ENCODE assay signal across 8 cellular contexts in genomic region chr14:51095854-51096823, GRCh38. TPM values are rescaled to one million over a fixed set of nuclear protein-coding genes. Genes with fewer than 3 reads are reported as not detected.
DNase-seq lines count a peak whose midpoint lies in the region; ATAC-seq and TF ChIP-seq lines count a peak whose summit lies in the region.

No MANE protein-coding gene starts in this region.

- no peaks in the 10 kb centered on the region for H3K9me3 ChIP-seq in uterus

- H3K4me3 ChIP-seq in Jurkat, Clone E6-1 (ENCODE audit: low read length), result peak overlapping the region; percentile 71
- H3K4me3 ChIP-seq in uterus, result peak overlapping the region; percentile 59 to 73

- peaks cover 19% of the 10 kb centered on the region for H3K4me1 Mint-ChIP-seq in WTC11
- H3K4me1 Mint-ChIP-seq in naive thymus-derived CD8-positive, alpha-beta T cell, result peaks cover 5 to 30% (median 13%) of the 10 kb centered on the region in 4 donors

- DNase-seq in COLO668 (lab: John Stamatoyannopoulos, UW; ENCODE audit: unreplicated experiment), result peak; percentile 69
- DNase-seq in Jurkat, Clone E6-1 (ENCODE audit: low read depth, low spot score), result no peak
- no peak for DNase-seq in WTC11 (ENCODE audit: low spot score)
- DNase-seq in fibroblast of gingiva (ENCODE audit: low read depth), result peak; percentile 53
- DNase-seq in naive thymus-derived CD8-positive, alpha-beta T cell, result peak in 4 of 10 donors; percentile 3 to 48 (median 6)
- peak; percentile 61 to 75 for DNase-seq in uterus
- DNase-seq in iPS-NIHi7 (ENCODE audit: extremely low spot score), result no peak
- no peak for DNase-seq in 8988T

- H3K36me3 ChIP-seq in uterus, result no peaks in the 10 kb centered on the region

- ATAC-seq in WTC11, result no peak
- ATAC-seq in naive thymus-derived CD8-positive, alpha-beta T cell, result no peak

- peaks cover 64% of the 10 kb centered on the region for H3K27me3 Mint-ChIP-seq in WTC11 (ENCODE audit: low read depth)
- H3K27me3 Mint-ChIP-seq in naive thymus-derived CD8-positive, alpha-beta T cell, result peaks cover 3 to 31% (median 9%) of the 10 kb centered on the region in 5 donors

- H3K4me3 Mint-ChIP-seq in WTC11, result peak overlapping the region; percentile 84
- H3K4me3 Mint-ChIP-seq in naive thymus-derived CD8-positive, alpha-beta T cell, result peak overlapping the region; percentile 87 to 97 (median 92)

- no peaks in the 10 kb centered on the region for H3K36me3 Mint-ChIP-seq in WTC11
- no peaks in the 10 kb centered on the region for H3K36me3 Mint-ChIP-seq in naive thymus-derived CD8-positive, alpha-beta T cell

- CTCF ChIA-PET in WTC11 (lab: Charles Lee), result interaction anchor here (1.5 to 3.4 kb wide), 7 partner anchors 8 to 144 kb away, joined by 5 to 19 read pairs (median 6); partner anchors contain the start of gene TMX1

- POLR2A ChIA-PET in WTC11 (lab: Charles Lee), result interaction anchor here (1.1 kb wide), 1 partner anchor 116 kb away, joined by 3 read pairs; no protein-coding TSS in a partner anchor
- POLR2A ChIA-PET in naive thymus-derived CD8-positive, alpha-beta T cell (lab: Charles Lee), result interaction anchor here (0.7 to 2.9 kb wide), 8 partner anchors 9 to 1510 kb away, joined by 3 to 21 read pairs (median 4); partner anchors contain the start of genes DMAC2L, L2HGDH, RPS29 and RTRAF

- no peaks in the 10 kb centered on the region for H3K9me3 Mint-ChIP-seq in WTC11
- H3K9me3 Mint-ChIP-seq in naive thymus-derived CD8-positive, alpha-beta T cell, result no peaks in the 10 kb centered on the region

- peak overlapping the region; percentile 90 to 94 for H3K27ac ChIP-seq in uterus

- TF ChIP-seq CTCF in WTC11 (IDR thresholded peaks at IDR 0.05) (no peak), uterus (IDR thresholded peaks at IDR 0.05) (no peak)

- H3K4me1 ChIP-seq in uterus, result peaks cover 0 to 19% of the 10 kb centered on the region in 2 donors

- intact Hi-C loops in uterus (cut with DNase I; ENCODE audit: low total_unique reads), result no loop called here

- peak overlapping the region; percentile 32; the same call in 1 of the 2 replicates for H3K27ac Mint-ChIP-seq in WTC11
- peak overlapping the region; percentile 63 to 94 (median 88) for H3K27ac Mint-ChIP-seq in naive thymus-derived CD8-positive, alpha-beta T cell

- TF ChIP-seq POLR2A in uterus (IDR thresholded peaks at IDR 0.05), result no peak

- H3K27me3 ChIP-seq in uterus, result no peaks in the 10 kb centered on the region

TF ChIP-seq in WTC11, 78 proteins besides CTCF, POLR2A, EP300 and RAD21:
- TF ChIP-seq ZNF232 (CRISPR knock-in tag; IDR thresholded peaks at IDR 0.05) (0 out of 2 replicates have a peak, but pooled peaks have one; percentile 44), IRF1 (CRISPR knock-in tag; IDR thresholded peaks at IDR 0.05) (peak; percentile 69), PRDM15 (CRISPR knock-in tag; IDR thresholded peaks at IDR 0.05) (0 out of 2 replicates have a peak, but pooled peaks have one; percentile 13), ZNF317 (CRISPR knock-in tag; IDR thresholded peaks at IDR 0.05; ENCODE audit: borderline replicate concordance, low read depth) (no peak)

RNA-seq across cellular contexts. Expression of gene TRIM9, which starts 1.2 kb away (rescaled TPM):
- polyA plus RNA-seq in Jurkat, Clone E6-1 (2012; ENCODE audit: insufficient read depth, insufficient read length), result 5.6 TPM
- 4.0 to 4.4 TPM (median 4.2 TPM) in 3 replicates for total RNA-seq in WTC11 (2021)
- total RNA-seq in naive thymus-derived CD8-positive, alpha-beta T cell, result 1 to 10 TPM; 2.2 to 2.8 TPM
- under 1 TPM in 2 of 3 donors, not detected in 1; 0.10 to 0.43 TPM for polyA plus RNA-seq in naive thymus-derived CD8-positive, alpha-beta T cell
- total RNA-seq in uterus, result 1 to 10 TPM; 2.4 to 7.6 (median 3.4) TPM

Comparison
In these comparisons a context has a peak if more than half of its experiments do, and no peak if none do; other contexts are left out.
1. DNase-seq: peak in COLO668 (single experiment), fibroblast of gingiva (single experiment) and uterus (2 of 2); none in Jurkat, Clone E6-1 (single experiment), WTC11 (single experiment), iPS-NIHi7 (single experiment) and 8988T (single experiment).